ENCODE assay signal across 9 cellular contexts in genomic region chr6:4021862-4022715, GRCh38. TPM values are rescaled to one million over a fixed set of nuclear protein-coding genes. Genes with fewer than 3 reads are reported as not detected.
DNase-seq lines count a peak whose midpoint lies in the region; ATAC-seq, FAIRE-seq and TF ChIP-seq lines count a peak whose summit lies in the region.
"Had no signal": no experiment of that assay in that cellular context is flagged by ENCODE, and none has a peak within 500 bp of the region (broad histone marks: within the 10 kb centered on the region; RNA-seq: fewer than 3 reads in every experiment).

No MANE protein-coding gene starts in this region.

- FAIRE-seq in RCC 7860 (lab: Jason Lieb, UNC) = no peak
- FAIRE-seq: endometrium had no signal

- ATAC-seq in HG02678 (IDR thresholded peaks at IDR 0.05; ENCODE audit: unreplicated experiment) = peak; percentile 2

- peaks cover 37% of the 10 kb centered on the region for H3K4me1 Mint-ChIP-seq in nephron

- peak in 2 of 3 experiments; percentile 31 to 60 for DNase-seq in NCI-H1417 (lab: John Stamatoyannopoulos, UW)
- DNase-seq in NCI-H1417 treated with DMSO at 0.1 percent for 48 hours (lab: John Stamatoyannopoulos, UW) = no peak
- peak; percentile 9 for DNase-seq in RPMI7951 (ENCODE audit: low read depth)
- DNase-seq in epithelial cell of esophagus (ENCODE audit: low read depth) = peak; percentile 22
- no peak for DNase-seq in middle frontal gyrus (ENCODE audit: extremely low spot score, low spot score)
- no peak for DNase-seq in RCC 7860 (ENCODE audit: low spot score)

- H3K4me3 ChIP-seq in epithelial cell of esophagus (ENCODE audit: low read length) = peak overlapping the region; percentile 66

- no peak for TF ChIP-seq CTCF in epithelial cell of esophagus (IDR thresholded peaks at IDR 0.05; ENCODE audit: insufficient read depth, low read depth, low read length, missing control alignments)
- no peak for TF ChIP-seq CTCF in nephron (IDR thresholded peaks at IDR 0.05; ENCODE audit: unreplicated experiment in 3 of 3)

- H3K27ac Mint-ChIP-seq in nephron = peak overlapping the region; percentile 98 to 99 (median 98)

- no peaks in the 10 kb centered on the region for H3K27me3 Mint-ChIP-seq in nephron (ENCODE audit: low read depth)

- no peaks in the 10 kb centered on the region for H3K9me3 Mint-ChIP-seq in nephron

- peak overlapping the region; percentile 93 to 98 (median 94) for H3K4me3 Mint-ChIP-seq in nephron

- H3K36me3 Mint-ChIP-seq in nephron (ENCODE audit: low read depth) = peaks cover 15% of the 10 kb centered on the region

RNA-seq across cellular contexts. Expression of gene FAM217A, which starts 56.8 kb away (rescaled TPM):
- not detected in 2 replicates for total RNA-seq in RPMI7951 (2014; rRNA removed; shearing (Covaris generic))

Comparison
In these comparisons a context has a peak if more than half of its experiments do, and no peak if none do; other contexts are left out.
1. DNase-seq: peak in NCI-H1417 (2 of 3), RPMI7951 (single experiment) and epithelial cell of esophagus (single experiment); none in NCI-H1417 treated with DMSO at 0.1 percent for 48 hours (single experiment), middle frontal gyrus (single experiment) and RCC 7860 (single experiment).